Comparison of ENCODE assay signal across 1 cellular context in genomic region chr13:111210082-111210481, GRCh38.
TF ChIP-seq lines count a peak whose summit lies in the region.

No MANE protein-coding gene starts in this region.

TF ChIP-seq in endothelial cell of umbilical vein, 7 proteins besides CTCF, POLR2A, EP300 and RAD21 (continued from another document):
- no peak for TF ChIP-seq MAX (IDR thresholded peaks at IDR 0.05; ENCODE audit: insufficient read depth, insufficient read length)
- no peak for TF ChIP-seq POLR2AphosphoS5 (IDR thresholded peaks at IDR 0.05; ENCODE audit: insufficient read depth, low read depth, low read length)
- no peak for TF ChIP-seq EZH2 (IDR thresholded peaks at IDR 0.05; ENCODE audit: borderline replicate concordance, low read depth, low read length, severe bottlenecking)
- TF ChIP-seq MYC (IDR thresholded peaks at IDR 0.05; ENCODE audit: low read depth, low read length) = no peak
- no peak for TF ChIP-seq FOS (IDR thresholded peaks at IDR 0.05; ENCODE audit: borderline replicate concordance, insufficient read depth, low read length)
- TF ChIP-seq JUN (IDR thresholded peaks at IDR 0.05; ENCODE audit: borderline replicate concordance, insufficient read depth, insufficient read length, low read depth) = no peak
